ENCODE assay signal across 11 cellular contexts in genomic region chr12:19236656-19237055, GRCh38.
DNase-seq lines count a peak whose midpoint lies in the region; ATAC-seq, FAIRE-seq and TF ChIP-seq lines count a peak whose summit lies in the region.
"Had no signal": no experiment of that assay in that cellular context is flagged by ENCODE, and none has a peak within 500 bp of the region (broad histone marks: within the 10 kb centered on the region; RNA-seq: fewer than 3 reads in every experiment).

No MANE protein-coding gene starts in this region.

- POLR2A ChIA-PET in CD4-positive, alpha-beta T cell (lab: Charles Lee) = no interaction called here

- peaks cover 64% of the 10 kb centered on the region for H3K4me1 Mint-ChIP-seq in nephron
- peaks cover 13% of the 10 kb centered on the region for H3K4me1 Mint-ChIP-seq in CD4-positive, alpha-beta T cell (ENCODE audit: low read depth)

- H3K27me3 ChIP-seq in dorsolateral prefrontal cortex = no peaks in the 10 kb centered on the region
- no peaks in the 10 kb centered on the region for H3K27me3 ChIP-seq in CD4-positive, alpha-beta T cell (ENCODE audit: control insufficient read depth, insufficient read depth, low read length)

- FAIRE-seq in RCC 7860 (lab: Jason Lieb, UNC) (peak; percentile 49), urothelium cell line (lab: Jason Lieb, UNC) (no peak)
- FAIRE-seq: small intestine had no signal

- ATAC-seq in CD4-positive, alpha-beta T cell (ENCODE audit: poor library complexity) = no peak
- no peak for ATAC-seq in GM21360 (IDR thresholded peaks at IDR 0.05; ENCODE audit: unreplicated experiment)

- peak overlapping the region in 2 of 3 experiments; percentile 52 to 88 for H3K27ac Mint-ChIP-seq in nephron
- no peak overlapping the region for H3K27ac Mint-ChIP-seq in CD4-positive, alpha-beta T cell
- H3K27ac Mint-ChIP-seq: HFFc6 had no signal

- DNase-seq in H4 (ENCODE audit: low spot score) = peak; percentile 63
- peak; percentile 37 for DNase-seq in RCC 7860 (ENCODE audit: low spot score)
- DNase-seq in dorsolateral prefrontal cortex = peak in 3 of 10 donors; percentile 43 to 61 (median 48)
- no peak for DNase-seq in CD4-positive, alpha-beta T cell
- no peak for DNase-seq in stimulated activated naive CD4-positive, alpha-beta T cell treated with Interleukin-2 at 50 U/mL for 16 hours (lab: John Stamatoyannopoulos, UW)
- no peak for DNase-seq in urothelium cell line (ENCODE audit: low spot score)
- DNase-seq: HFFc6, NCI-H446 treated with DMSO at 0.1 percent for 48 hours, small intestine had no signal

- no peak for TF ChIP-seq CTCF in dorsolateral prefrontal cortex (IDR thresholded peaks at IDR 0.05 in 54 of 56, conservative IDR thresholded peaks at IDR 0.05 in 2 of 56; ENCODE audit: low read depth in 1 of 56, partially characterized antibody in 56 of 56)
- no peak for TF ChIP-seq CTCF in nephron (IDR thresholded peaks at IDR 0.05; ENCODE audit: unreplicated experiment in 3 of 3)
- no peak for TF ChIP-seq CTCF in CD4-positive, alpha-beta T cell (IDR thresholded peaks at IDR 0.05)

- H3K4me3 ChIP-seq in dorsolateral prefrontal cortex = peak overlapping the region in 48 of 59 donors; percentile 2 to 53 (median 37)

- no peaks in the 10 kb centered on the region for H3K9me3 ChIP-seq in CD4-positive, alpha-beta T cell (ENCODE audit: control insufficient read depth, low read length)

- H3K9me3 Mint-ChIP-seq in nephron = no peaks in the 10 kb centered on the region
- H3K9me3 Mint-ChIP-seq in CD4-positive, alpha-beta T cell = no peaks in the 10 kb centered on the region
- H3K9me3 Mint-ChIP-seq: HFFc6 had no signal

- intact Hi-C loops in dorsolateral prefrontal cortex (cut with DNase I) = loop anchor here (10.0 kb wide), 1 partner anchor 52 kb away; no protein-coding TSS in a partner anchor
- intact Hi-C loops in CD4-positive, alpha-beta T cell (cut with DNase I, micrococcal nuclease) = no loop called here

- H3K4me3 Mint-ChIP-seq in nephron = no peak overlapping the region
- H3K4me3 Mint-ChIP-seq in CD4-positive, alpha-beta T cell = no peak overlapping the region
- H3K4me3 Mint-ChIP-seq: HFFc6 had no signal

- CTCF ChIA-PET in CD4-positive, alpha-beta T cell (lab: Charles Lee) = no interaction called here

- no peaks in the 10 kb centered on the region for H3K36me3 Mint-ChIP-seq in nephron (ENCODE audit: low read depth)
- H3K36me3 Mint-ChIP-seq in CD4-positive, alpha-beta T cell (ENCODE audit: low read depth) = no peaks in the 10 kb centered on the region

- no peaks in the 10 kb centered on the region for H3K27me3 Mint-ChIP-seq in nephron (ENCODE audit: low read depth)
- no peaks in the 10 kb centered on the region for H3K27me3 Mint-ChIP-seq in CD4-positive, alpha-beta T cell

- peak overlapping the region in 29 of 59 donors; percentile 1 to 87 (median 32) for H3K27ac ChIP-seq in dorsolateral prefrontal cortex
- no peak overlapping the region for H3K27ac ChIP-seq in CD4-positive, alpha-beta T cell (ENCODE audit: low read depth, low read length)

Comparison
In these comparisons a context has a peak if more than half of its experiments do, and no peak if none do; other contexts are left out.
1. DNase-seq: peak in H4 (single experiment) and RCC 7860 (single experiment); none in CD4-positive, alpha-beta T cell (0 of 10), stimulated activated naive CD4-positive, alpha-beta T cell treated with Interleukin-2 at 50 U/mL for 16 hours (single experiment) and urothelium cell line (single experiment).
2. intact Hi-C loops: an anchor here in dorsolateral prefrontal cortex (10.0 kb wide); none called in CD4-positive, alpha-beta T cell.